9 cellular contexts compared by ENCODE assay signal in genomic region chr18:23053756-23054457, GRCh38.
A peak's percentile ranks its signal among the peaks of the same experiment; 100 is the strongest.
DNase-seq lines count a peak whose midpoint lies in the region; ATAC-seq, FAIRE-seq and TF ChIP-seq lines count a peak whose summit lies in the region.
"Had no signal": no experiment of that assay in that cellular context is flagged by ENCODE, and none has a peak within 500 bp of the region (broad histone marks: within the 10 kb centered on the region; RNA-seq: fewer than 3 reads in every experiment).

No MANE protein-coding gene starts in this region.

- H3K27ac ChIP-seq in pancreas (no peak overlapping the region), dorsolateral prefrontal cortex (no peak overlapping the region)
- H3K27ac ChIP-seq: adrenal gland had no signal

- TF ChIP-seq CTCF in pancreas (IDR thresholded peaks at IDR 0.05), result no peak
- TF ChIP-seq CTCF in dorsolateral prefrontal cortex (IDR thresholded peaks at IDR 0.05 in 54 of 56, conservative IDR thresholded peaks at IDR 0.05 in 2 of 56; ENCODE audit: low read depth in 1 of 56, partially characterized antibody in 56 of 56), result no peak

- no peaks in the 10 kb centered on the region for H3K9me3 ChIP-seq in pancreas
- H3K9me3 ChIP-seq: adrenal gland had no signal

- WGBS in pancreas, 2 donors, result 37 to 40% methylated on average over 16 of the region's 16 CpGs

- no peaks in the 10 kb centered on the region for H3K36me3 ChIP-seq in pancreas
- H3K36me3 ChIP-seq: adrenal gland had no signal

- H3K9me3 Mint-ChIP-seq in activated T-helper 1 cell treated with anti-CD3 and anti-CD28 coated beads, Interleukin-12 subunit alpha, Interleukin-12 subunit beta, Interleukin-2, Interleukin-4 antibody, amounts not matched to agents 30 ng/mL and 10 ng/mL and 1 ng/mL, durations not matched to agents 14 hours and 24 hours and 36 hours, result no peaks in the 10 kb centered on the region

- no peak overlapping the region for H3K4me3 Mint-ChIP-seq in activated T-helper 1 cell treated with anti-CD3 and anti-CD28 coated beads, Interleukin-12 subunit alpha, Interleukin-12 subunit beta, Interleukin-2, Interleukin-4 antibody, amounts not matched to agents 30 ng/mL and 10 ng/mL and 1 ng/mL, durations not matched to agents 14 hours and 24 hours and 36 hours

- no peaks in the 10 kb centered on the region for H3K36me3 Mint-ChIP-seq in activated T-helper 1 cell treated with anti-CD3 and anti-CD28 coated beads, Interleukin-12 subunit alpha, Interleukin-12 subunit beta, Interleukin-2, Interleukin-4 antibody, amounts not matched to agents 30 ng/mL and 10 ng/mL and 1 ng/mL, durations not matched to agents 14 hours and 24 hours and 36 hours (ENCODE audit: low read depth)

- peak; percentile 68 for DNase-seq in GM04504 (ENCODE audit: low read depth)
- DNase-seq in NCI-H82 treated with DMSO at 0.1 percent for 48 hours (lab: John Stamatoyannopoulos, UW; ENCODE audit: unreplicated experiment), result peak; percentile 64
- DNase-seq in fibroblast of gingiva (ENCODE audit: low read depth), result peak; percentile 80
- peak in 2 of 6 donors; percentile 3 to 16 for DNase-seq in pancreas
- no peak for DNase-seq in activated T-helper 1 cell treated with anti-CD3 and anti-CD28 coated beads, Interleukin-12 subunit alpha, Interleukin-12 subunit beta, Interleukin-2, Interleukin-4 antibody, amounts not matched to agents 30 ng/mL and 10 ng/mL and 1 ng/mL, durations not matched to agents 14 hours and 24 hours and 36 hours (ENCODE audit: low spot score)
- no peak for DNase-seq in dorsolateral prefrontal cortex
- no peak for DNase-seq in T-helper 9 cell

- no peak for FAIRE-seq in pancreas (lab: Jason Lieb, UNC)

- ATAC-seq in pancreas (peak; percentile 66 to 82 (median 73)), HG03045 (IDR thresholded peaks at IDR 0.05; ENCODE audit: unreplicated experiment) (no peak)

- H3K27me3 Mint-ChIP-seq in activated T-helper 1 cell treated with anti-CD3 and anti-CD28 coated beads, Interleukin-12 subunit alpha, Interleukin-12 subunit beta, Interleukin-2, Interleukin-4 antibody, amounts not matched to agents 30 ng/mL and 10 ng/mL and 1 ng/mL, durations not matched to agents 14 hours and 24 hours and 36 hours (ENCODE audit: insufficient read depth), result peaks cover 34% of the 10 kb centered on the region

- intact Hi-C loops in pancreas (cut with DNase I) (no loop called here), dorsolateral prefrontal cortex (cut with DNase I) (loop anchor here in 1 of 2 donors (10.0 kb wide), 1 partner anchor 161 kb away; no protein-coding TSS in a partner anchor)
- intact Hi-C loops in activated T-helper 1 cell treated with anti-CD3 and anti-CD28 coated beads, Interleukin-12 subunit alpha, Interleukin-12 subunit beta, Interleukin-2, Interleukin-4 antibody, amounts not matched to agents 30 ng/mL and 10 ng/mL and 1 ng/mL, durations not matched to agents 14 hours and 24 hours and 36 hours (cut with micrococcal nuclease), result no loop called here

- no peaks in the 10 kb centered on the region for H3K27me3 ChIP-seq in pancreas
- H3K27me3 ChIP-seq in dorsolateral prefrontal cortex, result peaks cover 0 to 4% (median 0%) of the 10 kb centered on the region in 45 donors

- H3K4me3 ChIP-seq in pancreas (no peak overlapping the region), dorsolateral prefrontal cortex (peak overlapping the region in 3 of 59 donors; percentile 21 to 27 (median 22))
- H3K4me3 ChIP-seq: adrenal gland had no signal

- H3K4me1 ChIP-seq in pancreas, result no peaks in the 10 kb centered on the region

- no peak overlapping the region for H3K27ac Mint-ChIP-seq in activated T-helper 1 cell treated with anti-CD3 and anti-CD28 coated beads, Interleukin-12 subunit alpha, Interleukin-12 subunit beta, Interleukin-2, Interleukin-4 antibody, amounts not matched to agents 30 ng/mL and 10 ng/mL and 1 ng/mL, durations not matched to agents 14 hours and 24 hours and 36 hours

- peaks cover 18% of the 10 kb centered on the region for H3K4me1 Mint-ChIP-seq in activated T-helper 1 cell treated with anti-CD3 and anti-CD28 coated beads, Interleukin-12 subunit alpha, Interleukin-12 subunit beta, Interleukin-2, Interleukin-4 antibody, amounts not matched to agents 30 ng/mL and 10 ng/mL and 1 ng/mL, durations not matched to agents 14 hours and 24 hours and 36 hours (ENCODE audit: low read depth)

Comparison
In these comparisons a context has a peak if more than half of its experiments do, and no peak if none do; other contexts are left out.
1. DNase-seq: peak in GM04504 (single experiment), NCI-H82 treated with DMSO at 0.1 percent for 48 hours (single experiment) and fibroblast of gingiva (single experiment); none in activated T-helper 1 cell treated with anti-CD3 and anti-CD28 coated beads, Interleukin-12 subunit alpha, Interleukin-12 subunit beta, Interleukin-2, Interleukin-4 antibody, amounts not matched to agents 30 ng/mL and 10 ng/mL and 1 ng/mL, durations not matched to agents 14 hours and 24 hours and 36 hours (single experiment), dorsolateral prefrontal cortex (0 of 10) and T-helper 9 cell (single experiment).